10 cellular contexts compared by ENCODE assay signal in the genomic region with DNA sequence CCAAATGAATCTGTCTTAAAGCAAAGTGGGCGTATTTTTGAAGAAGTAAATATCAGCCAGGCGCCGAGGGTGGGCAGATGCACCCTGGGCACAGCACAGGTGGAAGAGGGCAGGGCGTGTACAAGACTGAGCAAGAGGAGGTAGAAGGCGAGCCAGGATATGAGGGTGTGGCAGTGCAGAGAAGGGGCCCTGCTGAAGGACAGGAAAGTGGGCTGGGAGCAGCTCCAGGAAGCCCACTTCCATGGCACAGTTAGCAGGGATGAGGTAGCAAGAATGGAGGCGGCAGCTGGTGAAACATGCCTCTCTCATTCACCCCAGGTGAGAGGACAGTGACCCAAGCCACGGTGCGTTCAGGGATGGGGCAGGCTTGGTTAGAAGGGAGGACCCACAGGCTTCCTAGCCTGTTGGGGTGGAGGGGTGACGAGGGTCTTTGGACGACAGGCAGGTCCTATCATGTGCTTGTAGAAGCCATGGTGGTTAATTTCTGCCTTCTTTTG.
A peak's percentile ranks its signal among the peaks of the same experiment; 100 is the strongest.
DNase-seq lines count a peak whose midpoint lies in the region; ATAC-seq and TF ChIP-seq lines count a peak whose summit lies in the region.
"Had no signal": no experiment of that assay in that cellular context is flagged by ENCODE, and none has a peak within 500 bp of the region (broad histone marks: within the 10 kb centered on the region; RNA-seq: fewer than 3 reads in every experiment).

No MANE protein-coding gene starts in this region.

- 89 to 97% methylated on average over 3 to 5 of the region's 10 CpGs for WGBS in gastroesophageal sphincter (ENCODE audit: low coverage in 1 of 2), 2 donors
- WGBS in stomach, 5 donors = 58 to 80% (median 75%) methylated on average over 10 of the region's 10 CpGs

- H3K27me3 Mint-ChIP-seq in activated CD8-positive, alpha-beta memory T cell treated with anti-CD3 and anti-CD28 coated beads, Interleukin-2, amount 10 ng/mL, durations not matched to agents 7 days and 5 days = no peaks in the 10 kb centered on the region

- H3K27me3 ChIP-seq in Peyer's patch (no peaks in the 10 kb centered on the region), gastroesophageal sphincter (no peaks in the 10 kb centered on the region), stomach (no peaks in the 10 kb centered on the region), breast epithelium (no peaks in the 10 kb centered on the region)

- H3K9me3 Mint-ChIP-seq in activated CD8-positive, alpha-beta memory T cell treated with anti-CD3 and anti-CD28 coated beads, Interleukin-2, amount 10 ng/mL, durations not matched to agents 7 days and 5 days (ENCODE audit: low read depth) = no peaks in the 10 kb centered on the region

- TF ChIP-seq EP300 in gastroesophageal sphincter (IDR thresholded peaks at IDR 0.05) = no peak
- no peak for TF ChIP-seq EP300 in stomach (IDR thresholded peaks at IDR 0.05)

- CTCF ChIA-PET in activated CD8-positive, alpha-beta memory T cell treated with anti-CD3 and anti-CD28 coated beads, Interleukin-2, amount 10 ng/mL, durations not matched to agents 7 days and 5 days (lab: Charles Lee) = interaction anchor here (1.1 to 1.6 kb wide), 6 partner anchors 14 to 162 kb away, joined by 3 to 7 read pairs (median 4); a partner anchor contains a TSS

- H3K27ac ChIP-seq in Peyer's patch = peak overlapping the region in 3 of 4 donors; percentile 38 to 75 (median 41)
- peak overlapping the region in 3 of 4 donors; percentile 65 to 73 (median 72) for H3K27ac ChIP-seq in gastroesophageal sphincter
- H3K27ac ChIP-seq in stomach = peak overlapping the region in 4 of 5 donors; percentile 59 to 79 (median 72)
- no peak overlapping the region for H3K27ac ChIP-seq in breast epithelium

- intact Hi-C loops in stomach (cut with DNase I; ENCODE audit: low total_unique reads) = no loop called here
- intact Hi-C loops in breast epithelium (cut with DNase I; ENCODE audit: low total_unique reads) = no loop called here

- peaks cover 0 to 20% (median 16%) of the 10 kb centered on the region in 4 donors for H3K4me1 ChIP-seq in Peyer's patch
- peaks cover 0 to 46% (median 12%) of the 10 kb centered on the region in 3 donors for H3K4me1 ChIP-seq in gastroesophageal sphincter
- H3K4me1 ChIP-seq in stomach = peaks cover 21 to 52% (median 34%) of the 10 kb centered on the region in 4 donors
- no peaks in the 10 kb centered on the region for H3K4me1 ChIP-seq in breast epithelium

- H3K36me3 Mint-ChIP-seq in activated CD8-positive, alpha-beta memory T cell treated with anti-CD3 and anti-CD28 coated beads, Interleukin-2, amount 10 ng/mL, durations not matched to agents 7 days and 5 days = peaks cover 36% of the 10 kb centered on the region

- H3K9me3 ChIP-seq in Peyer's patch (no peaks in the 10 kb centered on the region), gastroesophageal sphincter (no peaks in the 10 kb centered on the region), stomach (no peaks in the 10 kb centered on the region), breast epithelium (no peaks in the 10 kb centered on the region)

- no peak for ATAC-seq in activated CD8-positive, alpha-beta memory T cell treated with anti-CD3 and anti-CD28 coated beads, Interleukin-2, amount 10 ng/mL, durations not matched to agents 7 days and 5 days
- ATAC-seq in gastroesophageal sphincter = no peak

- peaks cover 92% of the 10 kb centered on the region for H3K4me1 Mint-ChIP-seq in activated CD8-positive, alpha-beta memory T cell treated with anti-CD3 and anti-CD28 coated beads, Interleukin-2, amount 10 ng/mL, durations not matched to agents 7 days and 5 days

- TF ChIP-seq POLR2A in Peyer's patch (IDR thresholded peaks at IDR 0.05) = no peak
- TF ChIP-seq POLR2A in gastroesophageal sphincter (IDR thresholded peaks at IDR 0.05) = no peak
- TF ChIP-seq POLR2A in stomach (IDR thresholded peaks at IDR 0.05) = no peak
- no peak for TF ChIP-seq POLR2A in breast epithelium (IDR thresholded peaks at IDR 0.05)

- TF ChIP-seq CTCF in Peyer's patch (IDR thresholded peaks at IDR 0.05) = no peak
- TF ChIP-seq CTCF in gastroesophageal sphincter (IDR thresholded peaks at IDR 0.05) = no peak
- TF ChIP-seq CTCF in stomach (IDR thresholded peaks at IDR 0.05) = no peak
- TF ChIP-seq CTCF in GM13977 (IDR thresholded peaks at IDR 0.05; ENCODE audit: extremely low read depth, insufficient read depth, missing control alignments) = no peak
- TF ChIP-seq CTCF in breast epithelium (IDR thresholded peaks at IDR 0.05) = no peak

- H3K4me3 ChIP-seq in Peyer's patch = no peak overlapping the region
- H3K4me3 ChIP-seq in gastroesophageal sphincter = no peak overlapping the region
- H3K4me3 ChIP-seq in stomach = no peak overlapping the region
- no peak overlapping the region for H3K4me3 ChIP-seq in breast epithelium

- in situ Hi-C loops in GM13977 (cut with MboI; ENCODE audit: low pct_unique_long_range_greater_than_20kb, low sequenced_read_pairs, unreplicated experiment) = no loop called here

- no peak for DNase-seq in activated CD8-positive, alpha-beta memory T cell treated with anti-CD3 and anti-CD28 coated beads, Interleukin-2, amount 10 ng/mL, durations not matched to agents 7 days and 5 days
- no peak for DNase-seq in activated CD8-positive, alpha-beta memory T cell treated with anti-CD3 and anti-CD28 coated beads, Interleukin-2, amount 50 U/mL, for 4 hours
- peak in 2 of 3 donors; percentile 36 to 45 for DNase-seq in Peyer's patch
- DNase-seq in stomach = no peak
- DNase-seq in NCI-H345 treated with DMSO at 0.1 percent for 48 hours (lab: John Stamatoyannopoulos, UW; ENCODE audit: unreplicated experiment) = no peak
- DNase-seq in GM13977 (ENCODE audit: low spot score) = no peak
- no peak for DNase-seq in breast epithelium (ENCODE audit: low spot score in 2 of 2)
- DNase-seq: effector memory CD4-positive, alpha-beta T cell; NCI-H146 had no signal

- H3K4me3 Mint-ChIP-seq in activated CD8-positive, alpha-beta memory T cell treated with anti-CD3 and anti-CD28 coated beads, Interleukin-2, amount 10 ng/mL, durations not matched to agents 7 days and 5 days = no peak overlapping the region

- H3K36me3 ChIP-seq in Peyer's patch = no peaks in the 10 kb centered on the region
- peaks cover 0 to 10% of the 10 kb centered on the region in 2 donors for H3K36me3 ChIP-seq in gastroesophageal sphincter
- H3K36me3 ChIP-seq in stomach = peaks cover 0 to 14% (median 8%) of the 10 kb centered on the region in 4 donors
- H3K36me3 ChIP-seq in breast epithelium = no peaks in the 10 kb centered on the region

- peak overlapping the region; percentile 93 for H3K27ac Mint-ChIP-seq in activated CD8-positive, alpha-beta memory T cell treated with anti-CD3 and anti-CD28 coated beads, Interleukin-2, amount 10 ng/mL, durations not matched to agents 7 days and 5 days

Comparison
In these comparisons a context has a peak if more than half of its experiments do, and no peak if none do; other contexts are left out.
1. DNase-seq: peak in Peyer's patch (2 of 3); none in activated CD8-positive, alpha-beta memory T cell treated with anti-CD3 and anti-CD28 coated beads, Interleukin-2, amount 10 ng/mL, durations not matched to agents 7 days and 5 days (single experiment), activated CD8-positive, alpha-beta memory T cell treated with anti-CD3 and anti-CD28 coated beads, Interleukin-2, amount 50 U/mL, for 4 hours (single experiment), stomach (single experiment), NCI-H345 treated with DMSO at 0.1 percent for 48 hours (single experiment), GM13977 (single experiment) and breast epithelium (0 of 2).
2. H3K27ac ChIP-seq: peak in Peyer's patch (3 of 4), gastroesophageal sphincter (3 of 4) and stomach (4 of 5); none in breast epithelium (0 of 2).